Comparison of ENCODE assay signal across 13 cellular contexts in the genomic region with DNA sequence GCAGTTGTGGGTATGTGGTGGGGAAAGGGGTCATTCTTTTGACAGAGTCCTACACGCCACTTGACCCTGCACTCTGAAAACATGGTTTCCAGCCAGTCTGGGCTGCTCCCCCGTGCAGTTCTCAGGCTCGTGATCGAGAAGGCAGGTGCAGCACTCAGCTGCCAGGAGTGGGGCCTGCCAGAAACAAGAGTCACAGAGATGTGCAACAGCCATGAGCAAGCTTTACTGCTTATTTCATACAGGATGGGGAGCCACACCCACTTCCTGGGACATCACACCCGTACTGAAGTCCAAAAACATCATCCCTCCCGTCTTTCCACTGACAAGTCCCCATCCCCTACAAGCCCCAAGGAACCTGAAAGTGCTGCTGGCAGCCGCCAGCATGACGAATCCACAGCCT. TPM values are rescaled to one million over a fixed set of nuclear protein-coding genes. Genes with fewer than 3 reads are reported as not detected.
DNase-seq lines count a peak whose midpoint lies in the region; ATAC-seq and TF ChIP-seq lines count a peak whose summit lies in the region.
"Had no signal": no experiment of that assay in that cellular context is flagged by ENCODE, and none has a peak within 500 bp of the region (broad histone marks: within the 10 kb centered on the region; RNA-seq: fewer than 3 reads in every experiment).

No MANE protein-coding gene starts in this region.

- peak overlapping the region; percentile 89 for H3K4me3 Mint-ChIP-seq in activated T-helper 17 cell treated with anti-CD3 and anti-CD28 coated beads, Interleukin-2, amount 50 U/mL, for 72 hours
- peak overlapping the region; percentile 21 for H3K4me3 Mint-ChIP-seq in natural killer cell treated with Interleukin-12 subunit alpha and Interleukin-12 subunit beta and Interleukin-15 and Interleukin-18, amount 100 ng/mL, for 72 hours
- H3K4me3 Mint-ChIP-seq in progenitor cell of endocrine pancreas (ENCODE audit: low read depth) (no peak overlapping the region), mesothelial cell of epicardium (no peak overlapping the region)

- H3K9ac ChIP-seq in Loucy (ENCODE audit: low read depth, low read length, poor library complexity, severe bottlenecking), result no peak overlapping the region

- peak; percentile 25 for DNase-seq in COLO668 (lab: John Stamatoyannopoulos, UW; ENCODE audit: unreplicated experiment)
- no peak for DNase-seq in natural killer cell treated with Interleukin-12 subunit alpha and Interleukin-12 subunit beta and Interleukin-15 and Interleukin-18, amount 100 ng/mL, for 72 hours (ENCODE audit: low spot score)
- DNase-seq in progenitor cell of endocrine pancreas (ENCODE audit: low spot score, unreplicated experiment), result no peak
- DNase-seq in mesothelial cell of epicardium (ENCODE audit: low spot score in 2 of 2, unreplicated experiment in 2 of 2), result no peak
- no peak for DNase-seq in NOMO-1 treated with DMSO at 0.1 percent for 48 hours (lab: John Stamatoyannopoulos, UW; ENCODE audit: unreplicated experiment)
- DNase-seq: NCI-H2227 treated with DMSO at 0.1 percent for 48 hours, Right ventricle myocardium superior, WERI-Rb-1 had no signal

- no peaks in the 10 kb centered on the region for H4K20me1 ChIP-seq in Loucy (ENCODE audit: insufficient read depth, low read length, poor library complexity, severe bottlenecking)

- no peaks in the 10 kb centered on the region for H3F3A ChIP-seq in Loucy (ENCODE audit: low read depth)

- H3K27me3 ChIP-seq in Loucy (ENCODE audit: insufficient read depth, low read length, poor library complexity, severe bottlenecking), result no peaks in the 10 kb centered on the region

- peaks cover 33% of the 10 kb centered on the region for H3K36me3 Mint-ChIP-seq in activated T-helper 17 cell treated with anti-CD3 and anti-CD28 coated beads, Interleukin-2, amount 50 U/mL, for 72 hours (ENCODE audit: low read depth)
- no peaks in the 10 kb centered on the region for H3K36me3 Mint-ChIP-seq in natural killer cell treated with Interleukin-12 subunit alpha and Interleukin-12 subunit beta and Interleukin-15 and Interleukin-18, amount 100 ng/mL, for 72 hours
- no peaks in the 10 kb centered on the region for H3K36me3 Mint-ChIP-seq in progenitor cell of endocrine pancreas (ENCODE audit: insufficient read depth)
- peaks cover 6% of the 10 kb centered on the region for H3K36me3 Mint-ChIP-seq in mesothelial cell of epicardium

- no peak for TF ChIP-seq CTCF in Loucy (conservative IDR thresholded peaks at IDR 0.05; ENCODE audit: low read length)
- no peak for TF ChIP-seq CTCF in progenitor cell of endocrine pancreas (IDR thresholded peaks at IDR 0.05; ENCODE audit: unreplicated experiment)
- TF ChIP-seq CTCF in mesothelial cell of epicardium (IDR thresholded peaks at IDR 0.05; ENCODE audit: unreplicated experiment), result no peak

- H3K27ac Mint-ChIP-seq in activated T-helper 17 cell treated with anti-CD3 and anti-CD28 coated beads, Interleukin-2, amount 50 U/mL, for 72 hours, result peak overlapping the region; percentile 96
- peak overlapping the region; percentile 78 to 89 for H3K27ac Mint-ChIP-seq in natural killer cell treated with Interleukin-12 subunit alpha and Interleukin-12 subunit beta and Interleukin-15 and Interleukin-18, amount 100 ng/mL, for 72 hours
- no peak overlapping the region for H3K27ac Mint-ChIP-seq in progenitor cell of endocrine pancreas
- H3K27ac Mint-ChIP-seq in mesothelial cell of epicardium, result no peak overlapping the region

- peaks cover 3% of the 10 kb centered on the region for H3K9me3 Mint-ChIP-seq in activated T-helper 17 cell treated with anti-CD3 and anti-CD28 coated beads, Interleukin-2, amount 50 U/mL, for 72 hours
- H3K9me3 Mint-ChIP-seq in natural killer cell treated with Interleukin-12 subunit alpha and Interleukin-12 subunit beta and Interleukin-15 and Interleukin-18, amount 100 ng/mL, for 72 hours, result no peaks in the 10 kb centered on the region
- H3K9me3 Mint-ChIP-seq in progenitor cell of endocrine pancreas (ENCODE audit: low read depth) (no peaks in the 10 kb centered on the region), mesothelial cell of epicardium (no peaks in the 10 kb centered on the region)
- H3K9me3 Mint-ChIP-seq: dendritic cell treated with granulocyte-macrophage colony-stimulating factor and Interleukin-4, amounts not matched to agents 40 ng/mL and 50 ng/mL, for 4 days had no signal

- H3K79me2 ChIP-seq in Loucy (ENCODE audit: insufficient read depth, low read length), result no peaks in the 10 kb centered on the region

- H3K4me2 ChIP-seq in Loucy (ENCODE audit: low read depth, low read length, poor library complexity, severe bottlenecking), result peak overlapping the region; percentile 80

- H3K4me1 Mint-ChIP-seq in activated T-helper 17 cell treated with anti-CD3 and anti-CD28 coated beads, Interleukin-2, amount 50 U/mL, for 72 hours, result peaks cover 60% of the 10 kb centered on the region
- peaks cover 44 to 51% of the 10 kb centered on the region in 2 donors for H3K4me1 Mint-ChIP-seq in natural killer cell treated with Interleukin-12 subunit alpha and Interleukin-12 subunit beta and Interleukin-15 and Interleukin-18, amount 100 ng/mL, for 72 hours (ENCODE audit: low read depth in 2 of 2)
- H3K4me1 Mint-ChIP-seq in progenitor cell of endocrine pancreas (ENCODE audit: low read depth), result peaks cover 7% of the 10 kb centered on the region
- peaks cover 39% of the 10 kb centered on the region for H3K4me1 Mint-ChIP-seq in mesothelial cell of epicardium

- H3K9me3 ChIP-seq in Loucy (ENCODE audit: insufficient read depth, low read depth, low read length), result no peaks in the 10 kb centered on the region
- H3K9me3 ChIP-seq: gastroesophageal sphincter, neutrophil had no signal

- H3K4me1 ChIP-seq in Loucy (ENCODE audit: insufficient read depth, low read length, poor library complexity, severe bottlenecking), result peaks cover 41% of the 10 kb centered on the region

- H2AFZ ChIP-seq in Loucy (ENCODE audit: low read length), result no peak overlapping the region

- H3K9me2 ChIP-seq in Loucy (replicated peaks; ENCODE audit: low read depth, low read length), result no peaks in the 10 kb centered on the region

- H3K36me3 ChIP-seq in Loucy (ENCODE audit: insufficient read depth, low read length), result no peaks in the 10 kb centered on the region
- H3K36me3 ChIP-seq: gastroesophageal sphincter, neutrophil, WERI-Rb-1 had no signal

- peak; percentile 30 for ATAC-seq in activated T-helper 17 cell treated with anti-CD3 and anti-CD28 coated beads, Interleukin-2, amount 50 U/mL, for 72 hours (replicated peaks)
- ATAC-seq in natural killer cell treated with Interleukin-12 subunit alpha and Interleukin-12 subunit beta and Interleukin-15 and Interleukin-18, amount 100 ng/mL, for 72 hours, result no peak
- ATAC-seq: gastroesophageal sphincter had no signal

- H3K4me3 ChIP-seq in Loucy (ENCODE audit: low read length, poor library complexity, severe bottlenecking), result no peak overlapping the region
- H3K4me3 ChIP-seq: gastroesophageal sphincter had no signal

- peaks cover 4% of the 10 kb centered on the region for H3K27me3 Mint-ChIP-seq in activated T-helper 17 cell treated with anti-CD3 and anti-CD28 coated beads, Interleukin-2, amount 50 U/mL, for 72 hours
- peaks cover 15 to 18% of the 10 kb centered on the region in 2 donors for H3K27me3 Mint-ChIP-seq in natural killer cell treated with Interleukin-12 subunit alpha and Interleukin-12 subunit beta and Interleukin-15 and Interleukin-18, amount 100 ng/mL, for 72 hours
- H3K27me3 Mint-ChIP-seq in progenitor cell of endocrine pancreas (peaks cover 86% of the 10 kb centered on the region), mesothelial cell of epicardium (ENCODE audit: low read depth) (peaks cover 52% of the 10 kb centered on the region)

RNA-seq across cellular contexts. Expression of a gene that starts 9.3 kb away (rescaled TPM):
- 10 to 100 TPM in 1 of 2 donors, 1 to 10 TPM in 1; 2.9 to 18.2 TPM for total RNA-seq in activated T-helper 17 cell treated with anti-CD3 and anti-CD28 coated beads, Interleukin-2, amount 50 U/mL, for 72 hours
- 1 to 10 TPM; 2.5 to 2.7 TPM for total RNA-seq in natural killer cell treated with Interleukin-12 subunit alpha and Interleukin-12 subunit beta and Interleukin-15 and Interleukin-18, amount 100 ng/mL, for 72 hours
- 0.58 and 0.79 TPM in 2 replicates for total RNA-seq in progenitor cell of endocrine pancreas
- total RNA-seq in mesothelial cell of epicardium, result 10.6 to 14.0 TPM (median 11.8 TPM) in 3 replicates
- total RNA-seq: Right ventricle myocardium superior had no signal

RNA-seq across cellular contexts. Expression of a gene that starts 13.3 kb away (rescaled TPM):
- 10 to 100 TPM; 36.4 to 52.0 TPM for total RNA-seq in activated T-helper 17 cell treated with anti-CD3 and anti-CD28 coated beads, Interleukin-2, amount 50 U/mL, for 72 hours
- 10 to 100 TPM; 43.1 to 82.8 TPM for total RNA-seq in natural killer cell treated with Interleukin-12 subunit alpha and Interleukin-12 subunit beta and Interleukin-15 and Interleukin-18, amount 100 ng/mL, for 72 hours
- total RNA-seq in progenitor cell of endocrine pancreas (36.0 and 36.2 TPM in 2 replicates), mesothelial cell of epicardium (39.8 to 48.0 TPM (median 40.7 TPM) in 3 replicates)

RNA-seq across cellular contexts. Expression of a gene that starts 24.1 kb away (rescaled TPM):
- total RNA-seq in activated T-helper 17 cell treated with anti-CD3 and anti-CD28 coated beads, Interleukin-2, amount 50 U/mL, for 72 hours, result 10 to 100 TPM in 1 of 2 donors, 1 to 10 TPM in 1; 8.0 to 12.1 TPM
- total RNA-seq in natural killer cell treated with Interleukin-12 subunit alpha and Interleukin-12 subunit beta and Interleukin-15 and Interleukin-18, amount 100 ng/mL, for 72 hours, result 1 to 10 TPM; 1.2 to 8.0 TPM
- total RNA-seq in progenitor cell of endocrine pancreas (0.74 and 1.1 TPM in 2 replicates), mesothelial cell of epicardium (6.0 to 7.8 TPM (median 6.6 TPM) in 3 replicates)

RNA-seq across cellular contexts. Expression of a gene that starts 33.4 kb away (rescaled TPM):
- 1 to 10 TPM; 9.0 to 9.7 TPM for total RNA-seq in activated T-helper 17 cell treated with anti-CD3 and anti-CD28 coated beads, Interleukin-2, amount 50 U/mL, for 72 hours
- 1 to 10 TPM; 2.8 to 4.7 TPM for total RNA-seq in natural killer cell treated with Interleukin-12 subunit alpha and Interleukin-12 subunit beta and Interleukin-15 and Interleukin-18, amount 100 ng/mL, for 72 hours
- total RNA-seq in progenitor cell of endocrine pancreas (3.5 and 5.1 TPM in 2 replicates), mesothelial cell of epicardium (6.1 to 7.9 TPM (median 7.2 TPM) in 3 replicates)

RNA-seq across cellular contexts. Expression of a gene that starts 36.8 kb away (rescaled TPM):
- total RNA-seq in activated T-helper 17 cell treated with anti-CD3 and anti-CD28 coated beads, Interleukin-2, amount 50 U/mL, for 72 hours, result under 1 TPM; 0.32 to 0.77 TPM
- under 1 TPM in 1 of 2 donors, not detected in 1; 0.22 TPM for total RNA-seq in natural killer cell treated with Interleukin-12 subunit alpha and Interleukin-12 subunit beta and Interleukin-15 and Interleukin-18, amount 100 ng/mL, for 72 hours
- 6.9 and 9.4 TPM in 2 replicates for total RNA-seq in progenitor cell of endocrine pancreas
- 11.2 to 12.3 TPM (median 11.7 TPM) in 3 replicates for total RNA-seq in mesothelial cell of epicardium

Comparison
In these comparisons a context has a peak if more than half of its experiments do, and no peak if none do; other contexts are left out.
1. H3K27ac Mint-ChIP-seq: peak in activated T-helper 17 cell treated with anti-CD3 and anti-CD28 coated beads, Interleukin-2, amount 50 U/mL, for 72 hours (single experiment) and natural killer cell treated with Interleukin-12 subunit alpha and Interleukin-12 subunit beta and Interleukin-15 and Interleukin-18, amount 100 ng/mL, for 72 hours (2 of 2); none in progenitor cell of endocrine pancreas (single experiment) and mesothelial cell of epicardium (single experiment).
2. H3K4me3 Mint-ChIP-seq: peak in activated T-helper 17 cell treated with anti-CD3 and anti-CD28 coated beads, Interleukin-2, amount 50 U/mL, for 72 hours (single experiment) and natural killer cell treated with Interleukin-12 subunit alpha and Interleukin-12 subunit beta and Interleukin-15 and Interleukin-18, amount 100 ng/mL, for 72 hours (single experiment); none in progenitor cell of endocrine pancreas (single experiment) and mesothelial cell of epicardium (single experiment).